In genomic region chr3:187286467-187287059, GRCh38 we compare ENCODE assay signal across 2 cellular contexts.
TF ChIP-seq lines count a peak whose summit lies in the region.

No MANE protein-coding gene starts in this region.

TF ChIP-seq in K562, 482 proteins besides CTCF, POLR2A, EP300 and RAD21 (continued from another document and continues in another):
- no peak; the same call in 1 of the 2 replicates for TF ChIP-seq CREB3L1 (IDR thresholded peaks at IDR 0.05; ENCODE audit: borderline replicate concordance, low read depth)
- no peak for TF ChIP-seq ARID4B (CRISPR knock-in tag; IDR thresholded peaks at IDR 0.05)
- no peak for TF ChIP-seq NCOA6 (IDR thresholded peaks at IDR 0.05)
- TF ChIP-seq ZNF589 (CRISPR knock-in tag; IDR thresholded peaks at IDR 0.05; ENCODE audit: low read depth): peak; percentile 91
- no peak for TF ChIP-seq ZNF184 (CRISPR knock-in tag; IDR thresholded peaks at IDR 0.05)
- peak; percentile 75 for TF ChIP-seq NFE2 (IDR thresholded peaks at IDR 0.05; ENCODE audit: low read depth)
- TF ChIP-seq ZBTB40 (IDR thresholded peaks at IDR 0.05): peak; percentile 78
- TF ChIP-seq ZBTB40 (CRISPR knock-in tag; IDR thresholded peaks at IDR 0.05): no peak

TF ChIP-seq in HepG2, 621 proteins besides CTCF, POLR2A, EP300 and RAD21 (continued from another document and continues in another):
- TF ChIP-seq ATF2 (CRISPR knock-in tag; IDR thresholded peaks at IDR 0.05) (peak; percentile 95), HNF4A (CRISPR knock-in tag; IDR thresholded peaks at IDR 0.05) (peak; percentile 88), HOXA3 (CRISPR knock-in tag; IDR thresholded peaks at IDR 0.05) (peak; percentile 88), DDIT3 (CRISPR knock-in tag; IDR thresholded peaks at IDR 0.05) (0 out of 2 replicates have a peak, but pooled peaks have one; percentile 57), ZNF484 (CRISPR knock-in tag; IDR thresholded peaks at IDR 0.05; ENCODE audit: borderline replicate concordance, low read depth) (no peak), ZBTB20 (CRISPR knock-in tag; IDR thresholded peaks at IDR 0.05; ENCODE audit: borderline replicate concordance, low read depth) (peak; percentile 51; the same call in 1 of the 2 replicates), ZNF468 (CRISPR knock-in tag; IDR thresholded peaks at IDR 0.05) (no peak), TCF7L2 (IDR thresholded peaks at IDR 0.05; ENCODE audit: low read depth, low read length) (no peak), ZFP36L2 (CRISPR knock-in tag; IDR thresholded peaks at IDR 0.05) (no peak), ZNF790 (CRISPR knock-in tag; IDR thresholded peaks at IDR 0.05; ENCODE audit: borderline replicate concordance) (no peak), SMAD3 (CRISPR knock-in tag; IDR thresholded peaks at IDR 0.05) (peak; percentile 45; the same call in 1 of the 2 replicates), ZNF318 (CRISPR knock-in tag; IDR thresholded peaks at IDR 0.05) (no peak), PHF5A (CRISPR knock-in tag; IDR thresholded peaks at IDR 0.05; ENCODE audit: low read depth, unreplicated experiment) (no peak), IRF2 (CRISPR knock-in tag; IDR thresholded peaks at IDR 0.05) (peak; percentile 67; the same call in 1 of the 2 replicates), ZBTB38 (CRISPR knock-in tag; IDR thresholded peaks at IDR 0.05) (no peak), SMARCC2 (IDR thresholded peaks at IDR 0.05) (no peak), RNF2 (conservative IDR thresholded peaks at IDR 0.05; ENCODE audit: low read depth) (no peak), KAT7 (CRISPR knock-in tag; IDR thresholded peaks at IDR 0.05; ENCODE audit: borderline replicate concordance) (no peak), JUN (CRISPR knock-in tag; IDR thresholded peaks at IDR 0.05) (peak; percentile 54; the same call in 1 of the 2 replicates), GABPA (IDR thresholded peaks at IDR 0.05; ENCODE audit: low read depth, low read length) (no peak), GABPA (CRISPR knock-in tag; IDR thresholded peaks at IDR 0.05; ENCODE audit: low read depth) (peak; percentile 42; the same call in 1 of the 2 replicates), MXD4 (CRISPR knock-in tag; IDR thresholded peaks at IDR 0.05) (peak; percentile 36; the same call in 1 of the 2 replicates), TEAD2 (CRISPR knock-in tag; IDR thresholded peaks at IDR 0.05) (no peak), ZSCAN31 (CRISPR knock-in tag; IDR thresholded peaks at IDR 0.05; ENCODE audit: low read depth) (no peak), ZNF12 (CRISPR knock-in tag; IDR thresholded peaks at IDR 0.05) (peak; percentile 57; the same call in 1 of the 2 replicates), AHDC1 (CRISPR knock-in tag; IDR thresholded peaks at IDR 0.05; ENCODE audit: borderline replicate concordance) (peak; percentile 25; the same call in 1 of the 2 replicates), ZNF503 (CRISPR knock-in tag; IDR thresholded peaks at IDR 0.05) (0 out of 2 replicates have a peak, but pooled peaks have one; percentile 38), RXRB (CRISPR knock-in tag; IDR thresholded peaks at IDR 0.05; ENCODE audit: borderline replicate concordance) (peak; percentile 76), ELF3 (CRISPR knock-in tag; IDR thresholded peaks at IDR 0.05) (peak; percentile 78), ZNF713 (CRISPR knock-in tag; IDR thresholded peaks at IDR 0.05) (no peak), CREM (IDR thresholded peaks at IDR 0.05) (peak; percentile 50; the same call in 1 of the 2 replicates), CREM (CRISPR knock-in tag; IDR thresholded peaks at IDR 0.05) (no peak), ATF4 (CRISPR knock-in tag; IDR thresholded peaks at IDR 0.05) (peak; percentile 98 to 100), ZBTB21 (CRISPR knock-in tag; IDR thresholded peaks at IDR 0.05) (peak; percentile 84; the same call in 1 of the 2 replicates), SIN3B (IDR thresholded peaks at IDR 0.05; ENCODE audit: low read length) (no peak), FOSL2 (CRISPR knock-in tag; IDR thresholded peaks at IDR 0.05) (peak; percentile 92), ZMYM4 (CRISPR knock-in tag; IDR thresholded peaks at IDR 0.05) (peak; percentile 72), SALL1 (CRISPR knock-in tag; IDR thresholded peaks at IDR 0.05) (peak; percentile 85), ISL2 (CRISPR knock-in tag; IDR thresholded peaks at IDR 0.05) (peak; percentile 44; the same call in 1 of the 2 replicates), HNF1B (CRISPR knock-in tag; IDR thresholded peaks at IDR 0.05) (0 out of 2 replicates have a peak, but pooled peaks have one; percentile 31), SAP130 (CRISPR knock-in tag; IDR thresholded peaks at IDR 0.05; ENCODE audit: low read depth) (peak; percentile 73)
